Comparison of ENCODE assay signal across 8 cellular contexts in the genomic region with DNA sequence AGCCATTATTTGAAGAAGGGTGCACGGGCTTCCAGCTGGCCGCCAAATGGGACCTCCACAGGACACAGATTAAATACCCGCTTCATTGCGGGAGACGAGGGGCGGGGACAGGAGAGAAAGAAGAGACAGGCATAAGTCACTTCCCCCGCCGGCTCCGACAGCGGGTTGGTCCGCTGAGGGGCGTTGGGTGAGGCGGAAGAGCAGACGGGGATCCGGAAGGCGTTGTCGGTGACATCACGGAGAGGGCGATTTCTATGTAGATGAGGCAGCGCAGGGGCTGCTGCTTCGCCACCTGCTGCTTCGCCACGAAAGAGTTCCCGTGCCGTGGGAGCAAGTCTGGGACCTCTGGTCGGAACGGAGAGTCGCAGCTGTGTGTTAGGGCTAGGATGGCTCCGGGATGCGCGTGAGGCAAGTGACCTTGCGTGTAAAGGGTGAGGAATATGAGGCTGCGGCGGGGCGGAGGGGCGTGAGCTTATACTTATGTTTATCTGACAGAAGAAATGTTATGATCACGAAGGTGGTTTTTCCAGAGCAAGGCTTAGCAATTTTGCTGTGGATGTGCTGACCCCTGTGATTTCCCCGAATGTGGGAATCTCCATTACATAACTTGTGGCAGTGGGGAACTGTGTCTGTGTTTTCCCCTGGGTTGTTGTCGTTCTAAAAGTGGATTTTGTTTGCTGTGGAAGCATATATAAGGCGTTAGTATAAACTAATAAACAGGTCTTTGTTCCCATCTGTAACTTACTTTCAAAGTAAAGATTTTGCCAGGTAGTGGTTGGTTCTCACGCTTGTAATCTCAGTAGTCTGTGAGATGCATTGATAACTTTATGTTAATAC. TPM values are rescaled to one million over a fixed set of nuclear protein-coding genes. Genes with fewer than 3 reads are reported as not detected.
DNase-seq lines count a peak whose midpoint lies in the region; ATAC-seq, FAIRE-seq and TF ChIP-seq lines count a peak whose summit lies in the region.
"Not testable (repeated sequence)": the region's sequence is repeated elsewhere in the genome, so short reads cannot be mapped to it uniquely, and the experiment has no call there.

No MANE protein-coding gene starts in this region.

- H3K9me3 ChIP-seq in HUES64 (ENCODE audit: insufficient read depth, low read depth, low read length); OCI-LY1 (ENCODE audit: low read length); endothelial cell of umbilical vein (replicated peaks; ENCODE audit: control insufficient read depth, insufficient read depth, low read length); mesodermal cell (ENCODE audit: control insufficient read depth, low read length): not testable (repeated sequence)

- H3K4me2 ChIP-seq in OCI-LY1 (ENCODE audit: low read length) (peak overlapping the region; percentile 73), endothelial cell of umbilical vein (ENCODE audit: insufficient read depth, low read length) (peak overlapping the region; percentile 34)

- peak overlapping the region; percentile 99 for H3K27ac Mint-ChIP-seq in Calu3 (ENCODE audit: unreplicated experiment)

- H3K36me3 ChIP-seq in HUES64 (ENCODE audit: insufficient read depth, low read length); OCI-LY1 (ENCODE audit: insufficient read depth, low read length); endothelial cell of umbilical vein (ENCODE audit: control insufficient read depth in 2 of 2, extremely low read depth in 1 of 2, insufficient read depth in 2 of 2, low read length in 2 of 2); mesodermal cell (ENCODE audit: control insufficient read depth, insufficient read depth, low read length): not testable (repeated sequence)

- DNase-seq in Calu3 (peak; percentile 88), activated T-cell treated with anti-CD3 and anti-CD28 coated beads for 1 hour (ENCODE audit: low read depth) (peak; percentile 87), endothelial cell of umbilical vein (ENCODE audit: low read depth, low spot score) (peak; percentile 62)
- DNase-seq in stimulated activated CD8-positive, alpha-beta memory T cell treated with anti-CD3 and anti-CD28 coated beads, Interleukin-12 subunit alpha, Interleukin-12 subunit beta, amount 100 ng/mL, for 24 hours (ENCODE audit: extremely low read depth), result peak; percentile 77

- dilution Hi-C loops in endothelial cell of umbilical vein (cut with MboI; ENCODE audit: extremely low pct_ligation_motif_present, low sequenced_read_pairs), result not testable (repeated sequence)

- not testable (repeated sequence) for H3K27me3 Mint-ChIP-seq in Calu3 (ENCODE audit: unreplicated experiment)

- peak overlapping the region; percentile 94 for H3K9ac ChIP-seq in HUES64 (ENCODE audit: low read depth, low read length)
- peak overlapping the region; percentile 80 for H3K9ac ChIP-seq in OCI-LY1 (ENCODE audit: low read length)
- not testable (repeated sequence) for H3K9ac ChIP-seq in endothelial cell of umbilical vein (replicated peaks; ENCODE audit: extremely low read depth, insufficient read depth, low read length)

- H3K27ac ChIP-seq in HUES64 (ENCODE audit: low read depth, low read length) (peak overlapping the region; percentile 96), OCI-LY1 (ENCODE audit: low read depth, low read length, poor library complexity, severe bottlenecking) (peak overlapping the region; percentile 89), endothelial cell of umbilical vein (ENCODE audit: insufficient read depth, low read depth, low read length) (peak overlapping the region; percentile 50), mesodermal cell (ENCODE audit: low read depth, low read length, severe bottlenecking) (peak overlapping the region; percentile 92)

- H3K4me1 ChIP-seq in HUES64 (ENCODE audit: insufficient read depth, low read length); OCI-LY1 (ENCODE audit: insufficient read depth, low read length, severe bottlenecking); endothelial cell of umbilical vein (ENCODE audit: control insufficient read depth, extremely low read depth, insufficient read depth, low read length); mesodermal cell (ENCODE audit: control insufficient read depth, insufficient read depth, low read length, poor library complexity, severe bottlenecking): not testable (repeated sequence)

- not testable (repeated sequence) for H3F3A ChIP-seq in OCI-LY1 (ENCODE audit: insufficient read depth, low read length)

- BruUV-seq in Calu3 (replicated peaks; lab: Mats Ljungman, UMichigan) (TSS peak; percentile 98), endothelial cell of umbilical vein (replicated peaks; lab: Mats Ljungman, UMichigan) (TSS peak; percentile 100)

- H3K9me2 ChIP-seq in OCI-LY1 (ENCODE audit: low read depth, low read length), result not testable (repeated sequence)

- CTCF ChIA-PET in Calu3 (lab: Charles Lee); endothelial cell of umbilical vein (lab: Charles Lee): not testable (repeated sequence)

- H3K79me2 ChIP-seq in OCI-LY1 (ENCODE audit: insufficient read depth, low read length); endothelial cell of umbilical vein (ENCODE audit: control insufficient read depth, insufficient read depth, low read length): not testable (repeated sequence)

- peaks cover 11% of the 10 kb centered on the region for H3K36me3 Mint-ChIP-seq in Calu3 (ENCODE audit: insufficient read depth, unreplicated experiment)

- peaks cover 37% of the 10 kb centered on the region for H3K4me1 Mint-ChIP-seq in Calu3 (ENCODE audit: low read depth, unreplicated experiment)

- not testable (repeated sequence) for TF ChIP-seq CTCF in Calu3 (IDR thresholded peaks at IDR 0.05; ENCODE audit: unreplicated experiment); OCI-LY1 (IDR thresholded peaks at IDR 0.05; ENCODE audit: low read length); endothelial cell of umbilical vein (IDR thresholded peaks at IDR 0.05; ENCODE audit: extremely low read depth in 1 of 2, insufficient read depth in 1 of 2, low read depth in 1 of 2, low read length in 2 of 2)

- H3K9me3 Mint-ChIP-seq in Calu3 (ENCODE audit: low read depth, unreplicated experiment), result not testable (repeated sequence)

- TF ChIP-seq POLR2A in endothelial cell of umbilical vein (IDR thresholded peaks at IDR 0.05; ENCODE audit: low read depth, low read length), result peak; percentile 100

- not testable (repeated sequence) for H2AFZ ChIP-seq in OCI-LY1 (ENCODE audit: low read length)
- H2AFZ ChIP-seq in endothelial cell of umbilical vein (ENCODE audit: low read depth, low read length), result peak overlapping the region; percentile 68

- ATAC-seq in GM21529 (IDR thresholded peaks at IDR 0.05; ENCODE audit: unreplicated experiment), result peak; percentile 87

- intact Hi-C loops in Calu3 (cut with micrococcal nuclease; ENCODE audit: unreplicated experiment); endothelial cell of umbilical vein (cut with micrococcal nuclease): not testable (repeated sequence)

- not testable (repeated sequence) for H4K20me1 ChIP-seq in OCI-LY1 (ENCODE audit: insufficient read depth, low read length); endothelial cell of umbilical vein (replicated peaks; ENCODE audit: control insufficient read depth, extremely low read depth, insufficient read depth, low read length)

- peak overlapping the region; percentile 58 for H3K4me3 ChIP-seq in HUES64 (ENCODE audit: low read length)
- peak overlapping the region; percentile 62 for H3K4me3 ChIP-seq in OCI-LY1 (ENCODE audit: low read depth, low read length, poor library complexity, severe bottlenecking)
- H3K4me3 ChIP-seq in endothelial cell of umbilical vein (replicated peaks in 1 of 3; ENCODE audit: insufficient read depth in 1 of 3, low read depth in 1 of 3, low read length in 3 of 3), result peak overlapping the region in 2 of 3 experiments; percentile 3 to 8
- H3K4me3 ChIP-seq in mesodermal cell (ENCODE audit: extremely low read depth, insufficient read depth, low read length, poor library complexity, severe bottlenecking), result peak overlapping the region; percentile 36

- H3K27me3 ChIP-seq in HUES64 (ENCODE audit: insufficient read depth, low read length); OCI-LY1 (ENCODE audit: insufficient read depth, low read length); endothelial cell of umbilical vein (ENCODE audit: control insufficient read depth in 2 of 2, insufficient read depth in 2 of 2, low read length in 2 of 2): not testable (repeated sequence)

- FAIRE-seq in endothelial cell of umbilical vein (lab: Jason Lieb, UNC), result not testable (repeated sequence)

- POLR2A ChIA-PET in endothelial cell of umbilical vein (lab: Charles Lee), result not testable (repeated sequence)

- not testable (repeated sequence) for H3K9me1 ChIP-seq in endothelial cell of umbilical vein (replicated peaks; ENCODE audit: control insufficient read depth, extremely low read depth, insufficient read depth, low read length)

- peak overlapping the region; percentile 86 for H3K4me3 Mint-ChIP-seq in Calu3 (ENCODE audit: low read depth, unreplicated experiment)

- under 1% methylated on average over 36 of the region's 41 CpGs for WGBS in HUES64
- WGBS in mesodermal cell (ENCODE audit: insufficient coverage in 2 of 2), 2 experiments, result 1 to 3% methylated on average over 17 to 21 of the region's 41 CpGs

TF ChIP-seq in endothelial cell of umbilical vein, 7 proteins besides CTCF, POLR2A, EP300 and RAD21:
- TF ChIP-seq GATA2 (IDR thresholded peaks at IDR 0.05; ENCODE audit: insufficient read depth, insufficient read length, low read depth, low read length) (peak; percentile 18), POLR2AphosphoS5 (IDR thresholded peaks at IDR 0.05; ENCODE audit: insufficient read depth, low read depth, low read length) (peak; percentile 99)

RNA-seq across cellular contexts. Expression of a gene that starts 52.9 kb away (rescaled TPM):
- not detected in 2 replicates for total RNA-seq in Calu3 (2022)
- not detected for polyA plus RNA-seq in HUES64 (2013, experiment 1 of 2)
- not detected for polyA plus RNA-seq in HUES64 (2013, experiment 2 of 2)
- total RNA-seq in endothelial cell of umbilical vein, result not detected in 2 replicates
- polyA plus RNA-seq in endothelial cell of umbilical vein, result not detected in 2 replicates
- not detected in 2 replicates for polyA plus RNA-seq in endothelial cell of umbilical vein (2011; cell fraction: cytosol; rRNA removed)
- not detected in 2 replicates for polyA plus RNA-seq in endothelial cell of umbilical vein (2011; cell fraction: nucleus; rRNA removed)
- not detected in 2 replicates for polyA plus RNA-seq in endothelial cell of umbilical vein (2012)
- not detected in 2 replicates for polyA minus RNA-seq in endothelial cell of umbilical vein
- not detected for polyA minus RNA-seq in endothelial cell of umbilical vein (2011; cell fraction: cytosol; rRNA and poly(A)+ RNA removed)
- polyA minus RNA-seq in endothelial cell of umbilical vein (2011; cell fraction: nucleus; rRNA and poly(A)+ RNA removed), result not detected in 2 replicates
- not detected for polyA plus RNA-seq in mesodermal cell (2013, experiment 1 of 2)
- polyA plus RNA-seq in mesodermal cell (2013, experiment 2 of 2), result not detected

Comparison
In these comparisons a context has a peak if more than half of its experiments do, and no peak if none do; other contexts are left out.
1. Peak in every context shown above with its lines: DNase-seq, ATAC-seq, H3K4me3 ChIP-seq and H3K27ac ChIP-seq.
2. H3K4me3 ChIP-seq: peak in every context shown above with its lines; median percentile 62 in OCI-LY1; 58 in HUES64; 36 in mesodermal cell; 6 in endothelial cell of umbilical vein.